ENCODE assay signal across 8 cellular contexts in the genomic region with DNA sequence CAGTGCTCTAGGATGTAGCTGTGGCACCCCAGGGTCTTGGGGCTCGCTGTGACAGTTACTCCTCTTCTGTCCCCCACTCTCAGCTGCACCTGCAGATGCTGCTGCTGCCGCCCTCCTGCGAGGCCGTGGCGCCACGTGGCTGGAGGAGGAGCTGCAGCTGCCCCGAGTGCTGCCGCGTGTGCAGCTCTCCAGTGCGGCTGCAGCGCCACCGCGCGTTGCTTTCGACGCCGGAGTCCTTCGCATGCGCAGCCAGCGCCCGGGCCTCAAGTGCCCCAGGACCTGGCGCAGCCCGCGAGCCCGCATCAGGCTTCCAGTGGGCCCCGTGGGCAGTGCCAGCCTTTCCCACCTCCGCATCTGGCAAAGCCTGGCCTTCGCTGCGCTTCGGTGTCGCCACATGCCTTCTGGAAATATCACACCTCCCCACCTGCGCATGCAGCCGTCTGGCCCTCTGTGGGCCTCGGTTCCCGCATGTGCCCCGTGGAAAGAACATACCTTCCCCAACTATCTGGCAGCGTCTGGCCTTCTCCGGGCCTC. TPM values are rescaled to one million over a fixed set of nuclear protein-coding genes. Genes with fewer than 3 reads are reported as not detected.
DNase-seq lines count a peak whose midpoint lies in the region; ATAC-seq and TF ChIP-seq lines count a peak whose summit lies in the region.

No MANE protein-coding gene starts in this region.

- in situ Hi-C loops in ACHN (cut with HindIII; ENCODE audit: low pct_ligation_motif_present, low pct_unique_long_range_greater_than_20kb, low sequenced_read_pairs) = no loop called here

- H3K9me3 Mint-ChIP-seq in activated naive CD8-positive, alpha-beta T cell treated with anti-CD3 and anti-CD28 coated beads for 36 hours = peaks cover 6% of the 10 kb centered on the region

- no peaks in the 10 kb centered on the region for H3K36me3 ChIP-seq in prostate gland

- H3K4me3 ChIP-seq in AG09309 (ENCODE audit: control insufficient read depth, low read depth, low read length) = peak overlapping the region; percentile 73
- H3K4me3 ChIP-seq in prostate gland = peak overlapping the region; percentile 85 to 91

- intact Hi-C loops in Right ventricle myocardium superior (cut with DNase I) = no loop called here
- intact Hi-C loops in prostate gland (cut with DNase I) = no loop called here

- no peaks in the 10 kb centered on the region for H3K27me3 ChIP-seq in prostate gland (replicated peaks; ENCODE audit: insufficient read depth)

- peak; percentile 12 for ATAC-seq in Right ventricle myocardium superior (ENCODE audit: poor library complexity)

- H3K27ac ChIP-seq in prostate gland = peak overlapping the region; percentile 93 to 95

- 3% methylated on average over 38 of the region's 38 CpGs for WGBS in prostate gland

- TF ChIP-seq CTCF in AG09309 (IDR thresholded peaks at IDR 0.05; ENCODE audit: control insufficient read depth, insufficient read depth, low read depth, low read length, missing control alignments) = peak; percentile 57
- TF ChIP-seq CTCF in prostate gland (IDR thresholded peaks at IDR 0.05) = peak; percentile 29 to 62 (median 40)

- DNase-seq in AG09309 (ENCODE audit: low read depth) (no peak), GM19238 (ENCODE audit: insufficient read length, low spot score) (peak; percentile 56), RPMI7951 (ENCODE audit: low read depth) (peak; percentile 77), Right ventricle myocardium superior (peak; percentile 80), prostate gland (ENCODE audit: low spot score) (peak; percentile 32), ACHN (no peak)
- peak; percentile 80 for DNase-seq in activated naive CD8-positive, alpha-beta T cell treated with anti-CD3 and anti-CD28 coated beads for 36 hours
- DNase-seq in NK-92 treated with Interleukin-12 subunit alpha and Interleukin-12 subunit beta, amount 100 ng/mL, for 24 hours (lab: John Stamatoyannopoulos, UW) = no peak

- peak overlapping the region; percentile 94 for H3K27ac Mint-ChIP-seq in activated naive CD8-positive, alpha-beta T cell treated with anti-CD3 and anti-CD28 coated beads for 36 hours

- peaks cover 39% of the 10 kb centered on the region for H3K4me1 ChIP-seq in prostate gland (replicated peaks)

- peaks cover 61% of the 10 kb centered on the region for H3K36me3 Mint-ChIP-seq in activated naive CD8-positive, alpha-beta T cell treated with anti-CD3 and anti-CD28 coated beads for 36 hours

- peaks cover 6% of the 10 kb centered on the region for H3K27me3 Mint-ChIP-seq in activated naive CD8-positive, alpha-beta T cell treated with anti-CD3 and anti-CD28 coated beads for 36 hours

- H3K4me3 Mint-ChIP-seq in activated naive CD8-positive, alpha-beta T cell treated with anti-CD3 and anti-CD28 coated beads for 36 hours = peak overlapping the region; percentile 89

- no peak for TF ChIP-seq POLR2A in prostate gland (IDR thresholded peaks at IDR 0.05)

- H3K4me1 Mint-ChIP-seq in activated naive CD8-positive, alpha-beta T cell treated with anti-CD3 and anti-CD28 coated beads for 36 hours = peaks cover 53% of the 10 kb centered on the region

- H3K9me3 ChIP-seq in prostate gland = no peaks in the 10 kb centered on the region

RNA-seq across cellular contexts. Expression of a gene that starts 0.7 kb away (rescaled TPM):
- 11.3 and 12.9 TPM in 2 replicates for total RNA-seq in RPMI7951 (2014; rRNA removed; shearing (Covaris generic))
- total RNA-seq in activated naive CD8-positive, alpha-beta T cell treated with anti-CD3 and anti-CD28 coated beads for 36 hours = 10 to 100 TPM; 29.6 to 30.6 TPM
- total RNA-seq in Right ventricle myocardium superior = 11.9 TPM
- total RNA-seq in prostate gland = 10 to 100 TPM; 49.7 to 70.5 TPM

RNA-seq across cellular contexts. Expression of a gene that starts 3.3 kb away (rescaled TPM):
- total RNA-seq in RPMI7951 (2014; rRNA removed; shearing (Covaris generic)) = 13.5 and 13.7 TPM in 2 replicates
- 10 to 100 TPM; 39.9 to 42.3 TPM for total RNA-seq in activated naive CD8-positive, alpha-beta T cell treated with anti-CD3 and anti-CD28 coated beads for 36 hours
- total RNA-seq in Right ventricle myocardium superior = 7.1 TPM
- 10 to 100 TPM; 19.7 to 20.6 TPM for total RNA-seq in prostate gland

RNA-seq across cellular contexts. Expression of a gene that starts 7.9 kb away (rescaled TPM):
- total RNA-seq in RPMI7951 (2014; rRNA removed; shearing (Covaris generic)) = 3.7 and 5.7 TPM in 2 replicates
- 10 to 100 TPM; 10.9 to 12.0 TPM for total RNA-seq in activated naive CD8-positive, alpha-beta T cell treated with anti-CD3 and anti-CD28 coated beads for 36 hours
- 20.5 TPM for total RNA-seq in Right ventricle myocardium superior
- total RNA-seq in prostate gland = 10 to 100 TPM; 17.7 to 70.2 TPM

RNA-seq across cellular contexts. Expression of a gene that starts 14.7 kb away (rescaled TPM):
- total RNA-seq in RPMI7951 (2014; rRNA removed; shearing (Covaris generic)) = 80.3 and 108 TPM in 2 replicates
- 100 to 1,000 TPM; 341 to 345 TPM for total RNA-seq in activated naive CD8-positive, alpha-beta T cell treated with anti-CD3 and anti-CD28 coated beads for 36 hours
- 75.1 TPM for total RNA-seq in Right ventricle myocardium superior
- 100 to 1,000 TPM in 1 of 2 donors, 10 to 100 TPM in 1; 99.2 to 224 TPM for total RNA-seq in prostate gland

RNA-seq across cellular contexts. Expression of a gene that starts 15.7 kb away (rescaled TPM):
- total RNA-seq in RPMI7951 (2014; rRNA removed; shearing (Covaris generic)) = 1.6 and 2.6 TPM in 2 replicates
- 1 to 10 TPM; 3.7 to 3.9 TPM for total RNA-seq in activated naive CD8-positive, alpha-beta T cell treated with anti-CD3 and anti-CD28 coated beads for 36 hours
- total RNA-seq in Right ventricle myocardium superior = 11.7 TPM
- 10 to 100 TPM in 1 of 2 donors, 1 to 10 TPM in 1; 8.9 to 17.2 TPM for total RNA-seq in prostate gland

Comparison
In these comparisons a context has a peak if more than half of its experiments do, and no peak if none do; other contexts are left out.
1. DNase-seq: peak in GM19238 (single experiment), RPMI7951 (single experiment), activated naive CD8-positive, alpha-beta T cell treated with anti-CD3 and anti-CD28 coated beads for 36 hours (single experiment), Right ventricle myocardium superior (single experiment) and prostate gland (single experiment); none in AG09309 (single experiment), ACHN (single experiment) and NK-92 treated with Interleukin-12 subunit alpha and Interleukin-12 subunit beta, amount 100 ng/mL, for 24 hours (single experiment).